ENCODE assay signal across 9 cellular contexts in the genomic region with DNA sequence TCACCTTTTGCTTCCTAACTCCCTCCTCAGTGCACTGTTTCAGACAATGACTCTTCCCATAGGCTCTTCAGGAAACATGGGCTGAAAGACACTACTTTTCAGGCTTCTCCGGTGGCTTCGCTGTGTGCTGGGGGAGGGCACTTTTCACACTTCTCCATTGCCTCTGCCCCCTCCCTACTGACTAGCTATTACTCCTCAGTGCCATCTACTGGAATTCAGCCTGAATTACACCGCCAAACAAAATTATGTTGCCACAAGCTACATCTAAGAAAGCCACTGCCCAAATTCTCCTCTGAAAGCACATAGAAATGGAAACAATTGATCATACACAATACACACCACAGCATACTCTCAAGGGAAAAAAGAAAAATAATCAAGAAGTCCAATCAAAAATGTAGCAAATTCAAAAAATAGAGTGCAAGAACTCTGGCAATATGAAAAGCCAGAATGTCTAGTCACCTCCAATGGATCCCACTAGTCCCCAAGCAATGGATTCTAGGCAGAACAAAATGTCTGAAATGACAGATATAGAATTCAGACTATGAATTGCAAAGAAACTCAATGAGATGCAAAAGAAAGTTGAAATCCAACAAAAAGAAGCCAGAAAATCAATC.
DNase-seq lines count a peak whose midpoint lies in the region; ATAC-seq, FAIRE-seq and TF ChIP-seq lines count a peak whose summit lies in the region.
"Had no signal": no experiment of that assay in that cellular context is flagged by ENCODE, and none has a peak within 500 bp of the region (broad histone marks: within the 10 kb centered on the region; RNA-seq: fewer than 3 reads in every experiment).

No MANE protein-coding gene starts in this region.

- H3K4me2 ChIP-seq in KMS-11 (no peak overlapping the region), K562 (ENCODE audit: insufficient read depth, low read length) (no peak overlapping the region)

- POLR2A ChIA-PET in K562 (lab: Yijun Ruan, JAX) = no interaction called here
- POLR2A ChIA-PET in activated CD4-positive, alpha-beta memory T cell treated with anti-CD3 and anti-CD28 coated beads, Interleukin-2, amount 10 ng/mL, durations not matched to agents 7 days and 5 days (lab: Charles Lee) = no interaction called here

- peaks cover 25% of the 10 kb centered on the region for H3K9me3 Mint-ChIP-seq in osteocyte (ENCODE audit: unreplicated experiment)
- H3K9me3 Mint-ChIP-seq in natural killer cell = peaks cover 23 to 26% of the 10 kb centered on the region in 2 donors
- peaks cover 6% of the 10 kb centered on the region for H3K9me3 Mint-ChIP-seq in activated CD4-positive, alpha-beta memory T cell treated with anti-CD3 and anti-CD28 coated beads, Interleukin-2, amount 10 ng/mL, durations not matched to agents 7 days and 5 days

- no peak for TF ChIP-seq EP300 in K562 (IDR thresholded peaks at IDR 0.05; ENCODE audit: low read length)

- no peak overlapping the region for H3K9ac ChIP-seq in KMS-11
- H3K9ac ChIP-seq in K562 (ENCODE audit: insufficient read depth in 1 of 2, low read depth in 2 of 2, low read length in 2 of 2) = no peak overlapping the region

- H3K9me3 ChIP-seq in cardiac muscle cell (ENCODE audit: low read depth) (no peaks in the 10 kb centered on the region), K562 (replicated peaks; ENCODE audit: control insufficient read depth, insufficient read depth, low read depth, low read length) (no peaks in the 10 kb centered on the region)

- no peak overlapping the region for H3K27ac Mint-ChIP-seq in osteocyte (ENCODE audit: unreplicated experiment)
- no peak overlapping the region for H3K27ac Mint-ChIP-seq in natural killer cell
- no peak overlapping the region for H3K27ac Mint-ChIP-seq in activated CD4-positive, alpha-beta memory T cell treated with anti-CD3 and anti-CD28 coated beads, Interleukin-2, amount 10 ng/mL, durations not matched to agents 7 days and 5 days
- H3K27ac Mint-ChIP-seq: activated naive CD8-positive, alpha-beta T cell treated with anti-CD3 and anti-CD28 coated beads, Interleukin-2, amount 10 ng/mL, durations not matched to agents 7 days and 5 days had no signal

- FAIRE-seq in K562 (lab: Jason Lieb, UNC) = no peak

- intact Hi-C loops in Right ventricle myocardium superior (cut with DNase I) (no loop called here), K562 (cut with micrococcal nuclease) (no loop called here), natural killer cell (cut with micrococcal nuclease) (no loop called here)

- CTCF ChIA-PET in K562 (lab: Yijun Ruan, JAX; ENCODE audit: low intra/inter-chr PET ratio) = no interaction called here
- CTCF ChIA-PET in activated CD4-positive, alpha-beta memory T cell treated with anti-CD3 and anti-CD28 coated beads, Interleukin-2, amount 10 ng/mL, durations not matched to agents 7 days and 5 days (lab: Charles Lee) = interaction anchor here (1.0 to 1.1 kb wide), 2 partner anchors 10 to 36 kb away, joined by 3 read pairs; no protein-coding TSS in a partner anchor

- ATAC-seq in Right ventricle myocardium superior (ENCODE audit: poor library complexity) (no peak), K562 (no peak; the same call in 2 of the 3 replicates), natural killer cell (no peak)
- ATAC-seq in activated CD4-positive, CD25-positive, alpha-beta regulatory T cell treated with anti-CD3 and anti-CD28 coated beads, Interleukin-2, amount 50 U/mL, for 24 hours = no peak

- TF ChIP-seq RAD21 in K562 (CRISPR knock-in tag; conservative IDR thresholded peaks at IDR 0.05 in 1 of 2, IDR thresholded peaks at IDR 0.05 in 1 of 2) = peak; percentile 20 to 55; a peak in 3 of 4 replicates

- no peak overlapping the region for H3K27ac ChIP-seq in cardiac muscle cell
- H3K27ac ChIP-seq in KMS-11 = no peak overlapping the region
- no peak overlapping the region for H3K27ac ChIP-seq in K562 (ENCODE audit: extremely low read depth, low read depth, low read length)

- H3K79me2 ChIP-seq in KMS-11 (ENCODE audit: insufficient read depth, low read depth) (no peaks in the 10 kb centered on the region), K562 (ENCODE audit: control insufficient read depth, insufficient read depth, low read length) (no peaks in the 10 kb centered on the region)

- H3K27me3 ChIP-seq in cardiac muscle cell (no peaks in the 10 kb centered on the region), KMS-11 (ENCODE audit: insufficient read depth, low read depth) (no peaks in the 10 kb centered on the region), K562 (ENCODE audit: control insufficient read depth in 2 of 2, insufficient read depth in 2 of 2, low read length in 2 of 2) (no peaks in the 10 kb centered on the region)

- H3K27me3 Mint-ChIP-seq in osteocyte (ENCODE audit: unreplicated experiment) (no peaks in the 10 kb centered on the region), natural killer cell (ENCODE audit: low read depth in 2 of 2) (no peaks in the 10 kb centered on the region)
- no peaks in the 10 kb centered on the region for H3K27me3 Mint-ChIP-seq in activated CD4-positive, alpha-beta memory T cell treated with anti-CD3 and anti-CD28 coated beads, Interleukin-2, amount 10 ng/mL, durations not matched to agents 7 days and 5 days
- H3K27me3 Mint-ChIP-seq: activated naive CD8-positive, alpha-beta T cell treated with anti-CD3 and anti-CD28 coated beads, Interleukin-2, amount 10 ng/mL, durations not matched to agents 7 days and 5 days had no signal

- in situ Hi-C loops in K562 (cut with MboI) = no loop called here

- no peak overlapping the region for H3K4me3 ChIP-seq in cardiac muscle cell
- no peak overlapping the region for H3K4me3 ChIP-seq in KMS-11 (IDR thresholded peaks at IDR 0.05; ENCODE audit: insufficient read depth, low read depth, low read length)
- no peak overlapping the region for H3K4me3 ChIP-seq in K562

- no peaks in the 10 kb centered on the region for H3K36me3 ChIP-seq in cardiac muscle cell
- H3K36me3 ChIP-seq in KMS-11 (ENCODE audit: insufficient read depth) = no peaks in the 10 kb centered on the region
- no peaks in the 10 kb centered on the region for H3K36me3 ChIP-seq in K562 (ENCODE audit: control insufficient read depth, insufficient read depth, low read length)

- no peak overlapping the region for H3K4me3 Mint-ChIP-seq in osteocyte (ENCODE audit: unreplicated experiment)
- no peak overlapping the region for H3K4me3 Mint-ChIP-seq in natural killer cell
- no peak overlapping the region for H3K4me3 Mint-ChIP-seq in activated CD4-positive, alpha-beta memory T cell treated with anti-CD3 and anti-CD28 coated beads, Interleukin-2, amount 10 ng/mL, durations not matched to agents 7 days and 5 days
- H3K4me3 Mint-ChIP-seq: activated naive CD8-positive, alpha-beta T cell treated with anti-CD3 and anti-CD28 coated beads, Interleukin-2, amount 10 ng/mL, durations not matched to agents 7 days and 5 days had no signal

- H2AFZ ChIP-seq in KMS-11 (ENCODE audit: low read depth) (no peak overlapping the region), K562 (ENCODE audit: low read depth, low read length) (no peak overlapping the region)

- WGBS in K562 (ENCODE audit: insufficient coverage, low coverage, missing lambda C conversion rate) = 0% methylated on average over 3 of the region's 3 CpGs

- no peaks in the 10 kb centered on the region for H3K4me1 Mint-ChIP-seq in osteocyte (ENCODE audit: unreplicated experiment)
- H3K4me1 Mint-ChIP-seq in natural killer cell = no peaks in the 10 kb centered on the region
- no peaks in the 10 kb centered on the region for H3K4me1 Mint-ChIP-seq in activated CD4-positive, alpha-beta memory T cell treated with anti-CD3 and anti-CD28 coated beads, Interleukin-2, amount 10 ng/mL, durations not matched to agents 7 days and 5 days
- H3K4me1 Mint-ChIP-seq: activated naive CD8-positive, alpha-beta T cell treated with anti-CD3 and anti-CD28 coated beads, Interleukin-2, amount 10 ng/mL, durations not matched to agents 7 days and 5 days had no signal

- DNase-seq in cardiac muscle cell (ENCODE audit: low read depth in 1 of 2, low spot score in 1 of 2) = peak; percentile 3 to 22
- DNase-seq in Right ventricle myocardium superior = no peak
- DNase-seq in K562 (ENCODE audit: extremely low read depth in 1 of 4, low spot score in 3 of 4) = peak; percentile 15 to 39 (median 20)
- DNase-seq in osteocyte (ENCODE audit: extremely low spot score, unreplicated experiment) = no peak
- no peak for DNase-seq in natural killer cell
- DNase-seq in activated CD4-positive, alpha-beta memory T cell treated with anti-CD3 and anti-CD28 coated beads, Interleukin-2, amount 10 ng/mL, durations not matched to agents 7 days and 5 days = no peak
- DNase-seq: activated naive CD8-positive, alpha-beta T cell treated with anti-CD3 and anti-CD28 coated beads, Interleukin-2, amount 10 ng/mL, durations not matched to agents 7 days and 5 days had no signal

- TF ChIP-seq POLR2A in K562 (conservative IDR thresholded peaks at IDR 0.05) = no peak

- H3K36me3 Mint-ChIP-seq in osteocyte (ENCODE audit: unreplicated experiment) (no peaks in the 10 kb centered on the region), natural killer cell (peaks cover 17% of the 10 kb centered on the region)
- H3K36me3 Mint-ChIP-seq in activated CD4-positive, alpha-beta memory T cell treated with anti-CD3 and anti-CD28 coated beads, Interleukin-2, amount 10 ng/mL, durations not matched to agents 7 days and 5 days (ENCODE audit: low read depth) = no peaks in the 10 kb centered on the region
- H3K36me3 Mint-ChIP-seq: activated naive CD8-positive, alpha-beta T cell treated with anti-CD3 and anti-CD28 coated beads, Interleukin-2, amount 10 ng/mL, durations not matched to agents 7 days and 5 days had no signal

- H3K9me1 ChIP-seq in K562 (ENCODE audit: control insufficient read depth, insufficient read depth, low read length) = no peaks in the 10 kb centered on the region

- no TSS peak for BruUV-seq in K562 (replicated peaks; lab: Mats Ljungman, UMichigan)

- peak; percentile 37 for TF ChIP-seq CTCF in cardiac muscle cell (IDR thresholded peaks at IDR 0.05; ENCODE audit: low read depth, low read length)
- peak; percentile 77 for TF ChIP-seq CTCF in KMS-11 (conservative IDR thresholded peaks at IDR 0.05; ENCODE audit: low read depth, low read length)
- peak; percentile 27 to 59 (median 54); a peak in 5 of 6 replicates for TF ChIP-seq CTCF in K562 (IDR thresholded peaks at IDR 0.05 in 2 of 3, conservative IDR thresholded peaks at IDR 0.05 in 1 of 3; ENCODE audit: insufficient read depth in 2 of 3, low read depth in 1 of 3, low read length in 3 of 3)
- TF ChIP-seq CTCF in osteocyte (IDR thresholded peaks at IDR 0.05) = peak; percentile 45
- TF ChIP-seq CTCF in natural killer cell (IDR thresholded peaks at IDR 0.05) = no peak

- H3K4me1 ChIP-seq in cardiac muscle cell (ENCODE audit: low read depth) (no peaks in the 10 kb centered on the region), KMS-11 (ENCODE audit: low read depth, poor library complexity, severe bottlenecking) (no peaks in the 10 kb centered on the region), K562 (replicated peaks in 1 of 2; ENCODE audit: control insufficient read depth in 2 of 2, insufficient read depth in 2 of 2, low read length in 2 of 2) (no peaks in the 10 kb centered on the region)

- H4K20me1 ChIP-seq in KMS-11 (ENCODE audit: insufficient read depth) (no peaks in the 10 kb centered on the region), K562 (replicated peaks; ENCODE audit: control insufficient read depth, insufficient read depth, low read length) (no peaks in the 10 kb centered on the region)

TF ChIP-seq in K562, 482 proteins besides CTCF, POLR2A, EP300 and RAD21 (continues in another document):
- TF ChIP-seq CBX8 (IDR thresholded peaks at IDR 0.05; ENCODE audit: borderline replicate concordance, extremely low read depth, low read depth, low read length, poor library complexity, severe bottlenecking) = no peak

Comparison
In these comparisons a context has a peak if more than half of its experiments do, and no peak if none do; other contexts are left out.
1. DNase-seq: peak in cardiac muscle cell (2 of 2) and K562 (4 of 4); none in Right ventricle myocardium superior (single experiment), osteocyte (single experiment), natural killer cell (single experiment) and activated CD4-positive, alpha-beta memory T cell treated with anti-CD3 and anti-CD28 coated beads, Interleukin-2, amount 10 ng/mL, durations not matched to agents 7 days and 5 days (single experiment).